Comparison of ENCODE assay signal across 14 cellular contexts in genomic region chr12:114408415-114408814, GRCh38. TPM values are rescaled to one million over a fixed set of nuclear protein-coding genes. Genes with fewer than 3 reads are reported as not detected.
DNase-seq lines count a peak whose midpoint lies in the region; ATAC-seq and TF ChIP-seq lines count a peak whose summit lies in the region.
"Had no signal": no experiment of that assay in that cellular context is flagged by ENCODE, and none has a peak within 500 bp of the region (broad histone marks: within the 10 kb centered on the region; RNA-seq: fewer than 3 reads in every experiment).

No MANE protein-coding gene starts in this region.

- H3K36me3 Mint-ChIP-seq in activated naive CD4-positive, alpha-beta T cell treated with anti-CD3 and anti-CD28 coated beads, Interleukin-2, amount 50 U/mL, for 24 hours: no peaks in the 10 kb centered on the region

- no peaks in the 10 kb centered on the region for H3K9me3 ChIP-seq in right cardiac atrium (ENCODE audit: control insufficient read depth, low read length)
- no peaks in the 10 kb centered on the region for H3K9me3 ChIP-seq in subcutaneous abdominal adipose tissue (ENCODE audit: control insufficient read depth in 5 of 5, low read length in 5 of 5)
- H3K9me3 ChIP-seq: sigmoid colon had no signal

- H3K4me3 ChIP-seq in WI38 (ENCODE audit: low read depth, low read length) (peak overlapping the region; percentile 91), right cardiac atrium (ENCODE audit: low read length) (peak overlapping the region; percentile 83), subcutaneous abdominal adipose tissue (ENCODE audit: low read depth in 1 of 5, low read length in 5 of 5) (peak overlapping the region in 4 of 5 donors; percentile 52 to 73 (median 64))
- H3K4me3 ChIP-seq: SK-N-MC had no signal

- H3K27me3 Mint-ChIP-seq in activated naive CD4-positive, alpha-beta T cell treated with anti-CD3 and anti-CD28 coated beads, Interleukin-2, amount 50 U/mL, for 24 hours: peaks cover 66% of the 10 kb centered on the region

- H3K27me3 ChIP-seq in right cardiac atrium (ENCODE audit: control insufficient read depth, insufficient read depth): no peaks in the 10 kb centered on the region
- peaks cover 42 to 90% (median 58%) of the 10 kb centered on the region in 5 donors for H3K27me3 ChIP-seq in subcutaneous abdominal adipose tissue (ENCODE audit: control insufficient read depth in 5 of 5, insufficient read depth in 4 of 5, low read length in 5 of 5)

- WGBS in right cardiac atrium: 29% methylated on average over 19 of the region's 19 CpGs

- no peak for TF ChIP-seq CTCF in WI38 (IDR thresholded peaks at IDR 0.05; ENCODE audit: low read depth, low read length)

- H3K4me1 Mint-ChIP-seq in activated naive CD4-positive, alpha-beta T cell treated with anti-CD3 and anti-CD28 coated beads, Interleukin-2, amount 50 U/mL, for 24 hours: peaks cover 12% of the 10 kb centered on the region

- no peaks in the 10 kb centered on the region for H3K4me1 ChIP-seq in right cardiac atrium (ENCODE audit: control insufficient read depth, insufficient read depth, low read length)
- H3K4me1 ChIP-seq in subcutaneous abdominal adipose tissue (ENCODE audit: control insufficient read depth in 5 of 5, insufficient read depth in 5 of 5, low read length in 5 of 5): peaks cover 0 to 26% (median 23%) of the 10 kb centered on the region in 5 donors

- no peaks in the 10 kb centered on the region for H3K9me3 Mint-ChIP-seq in activated naive CD4-positive, alpha-beta T cell treated with anti-CD3 and anti-CD28 coated beads, Interleukin-2, amount 50 U/mL, for 24 hours
- H3K9me3 Mint-ChIP-seq: nephron progenitor cell had no signal

- intact Hi-C loops in right cardiac atrium (cut with DNase I): loop anchor here in 2 of 4 donors (5.0 kb wide), 1 partner anchor 34 kb away; no protein-coding TSS in a partner anchor

- H3K27ac ChIP-seq in right cardiac atrium (ENCODE audit: low read length) (peak overlapping the region; percentile 91), subcutaneous abdominal adipose tissue (ENCODE audit: low read depth, low read length) (no peak overlapping the region)
- H3K27ac ChIP-seq: SK-N-MC had no signal

- H3K9ac ChIP-seq in subcutaneous abdominal adipose tissue (ENCODE audit: low read length in 5 of 5): no peak overlapping the region

- H3K36me3 ChIP-seq in subcutaneous abdominal adipose tissue (ENCODE audit: control insufficient read depth in 5 of 5, insufficient read depth in 5 of 5, low read length in 5 of 5): no peaks in the 10 kb centered on the region
- H3K36me3 ChIP-seq: sigmoid colon had no signal

- H3K27ac Mint-ChIP-seq in activated naive CD4-positive, alpha-beta T cell treated with anti-CD3 and anti-CD28 coated beads, Interleukin-2, amount 50 U/mL, for 24 hours: no peak overlapping the region
- H3K27ac Mint-ChIP-seq: nephron progenitor cell had no signal

- ATAC-seq in right cardiac atrium (peak in 1 of 2 donors; percentile 2), GM18867 (IDR thresholded peaks at IDR 0.05; ENCODE audit: unreplicated experiment) (no peak)

- no peak for DNase-seq in activated naive CD4-positive, alpha-beta T cell (lab: John Stamatoyannopoulos, UW)
- peak in 1 of 3 donors; percentile 63 for DNase-seq in right cardiac atrium
- DNase-seq in stimulated activated CD4-positive, alpha-beta T cell treated with anti-CD3 and anti-CD28 coated beads, Interleukin-2, amount 100 ng/mL, for 24 hours: no peak
- no peak for DNase-seq in OCI-M1 (lab: John Stamatoyannopoulos, UW)
- DNase-seq: DMS 273 treated with DMSO at 0.1 percent for 48 hours, NCI-H1092, sigmoid colon had no signal

- H3K4me3 Mint-ChIP-seq in activated naive CD4-positive, alpha-beta T cell treated with anti-CD3 and anti-CD28 coated beads, Interleukin-2, amount 50 U/mL, for 24 hours: peak overlapping the region; percentile 44
- H3K4me3 Mint-ChIP-seq: nephron progenitor cell had no signal

RNA-seq across cellular contexts. Expression of gene TBX5, which starts 2.5 kb away (rescaled TPM):
- 100 to 1,000 TPM; 181 to 275 (median 191) TPM for total RNA-seq in right cardiac atrium
- 97.3 TPM for polyA plus RNA-seq in right cardiac atrium
- total RNA-seq: sigmoid colon, temporal lobe had no signal
- polyA plus RNA-seq: sigmoid colon had no signal
